In genomic region chr2:237896507-237896892, GRCh38 we compare ENCODE assay signal across 14 cellular contexts. TPM values are rescaled to one million over a fixed set of nuclear protein-coding genes. Genes with fewer than 3 reads are reported as not detected.
DNase-seq lines count a peak whose midpoint lies in the region; ATAC-seq, FAIRE-seq and TF ChIP-seq lines count a peak whose summit lies in the region.
"Had no signal": no experiment of that assay in that cellular context is flagged by ENCODE, and none has a peak within 500 bp of the region (broad histone marks: within the 10 kb centered on the region; RNA-seq: fewer than 3 reads in every experiment).

No MANE protein-coding gene starts in this region.

- TF ChIP-seq POLR2A in body of pancreas (IDR thresholded peaks at IDR 0.05) (no peak), suprapubic skin (IDR thresholded peaks at IDR 0.05) (no peak)

- H2AFZ ChIP-seq in keratinocyte (ENCODE audit: control insufficient read depth, low read length): peak overlapping the region; percentile 90

- H3K9me1 ChIP-seq in keratinocyte (ENCODE audit: control insufficient read depth, extremely low read depth, insufficient read depth, low read length): no peaks in the 10 kb centered on the region

- H3K9me3 ChIP-seq in body of pancreas (no peaks in the 10 kb centered on the region), keratinocyte (ENCODE audit: control insufficient read depth, low read depth, low read length) (no peaks in the 10 kb centered on the region), suprapubic skin (no peaks in the 10 kb centered on the region)
- H3K9me3 ChIP-seq: Peyer's patch, upper lobe of left lung had no signal

- H3K4me3 ChIP-seq in body of pancreas (no peak overlapping the region), keratinocyte (ENCODE audit: control insufficient read depth in 2 of 3, extremely low read depth in 1 of 3, insufficient read depth in 2 of 3, low read depth in 1 of 3, low read length in 3 of 3) (peak overlapping the region in 1 of 3 experiments; percentile 15), suprapubic skin (no peak overlapping the region)
- H3K4me3 ChIP-seq: Peyer's patch, upper lobe of left lung had no signal

- dilution Hi-C loops in keratinocyte (cut with MboI; ENCODE audit: extremely low pct_ligation_motif_present, low sequenced_read_pairs): no loop called here

- H3K36me3 ChIP-seq in body of pancreas (replicated peaks in 1 of 2; ENCODE audit: insufficient read depth in 1 of 2, low read depth in 2 of 2) (no peaks in the 10 kb centered on the region), keratinocyte (ENCODE audit: control insufficient read depth in 2 of 2, extremely low read depth in 1 of 2, insufficient read depth in 2 of 2, low read length in 2 of 2) (no peaks in the 10 kb centered on the region), suprapubic skin (no peaks in the 10 kb centered on the region)
- H3K36me3 ChIP-seq: Peyer's patch, upper lobe of left lung had no signal

- FAIRE-seq in keratinocyte (lab: Jason Lieb, UNC): no peak

- H3K27ac ChIP-seq in body of pancreas: peak overlapping the region in 3 of 4 donors; percentile 25 to 72 (median 39)
- H3K27ac ChIP-seq in keratinocyte (ENCODE audit: control insufficient read depth, insufficient read depth, low read length): peak overlapping the region; percentile 43
- H3K27ac ChIP-seq in suprapubic skin: peak overlapping the region; percentile 24

- peak overlapping the region; percentile 50 for H3K9ac ChIP-seq in keratinocyte (ENCODE audit: control insufficient read depth, extremely low read depth, insufficient read depth, low read length)

- no peak for TF ChIP-seq CTCF in body of pancreas (IDR thresholded peaks at IDR 0.05)
- no peak for TF ChIP-seq CTCF in keratinocyte (optimal IDR thresholded peaks at IDR 0.05 in 1 of 3, IDR thresholded peaks at IDR 0.05 in 1 of 3, conservative IDR thresholded peaks at IDR 0.05 in 1 of 3; ENCODE audit: extremely low read depth in 1 of 3, insufficient read depth in 2 of 3, low read length in 3 of 3)
- TF ChIP-seq CTCF in suprapubic skin (IDR thresholded peaks at IDR 0.05): no peak

- peak overlapping the region; percentile 73 for H3K4me2 ChIP-seq in keratinocyte (ENCODE audit: control insufficient read depth, extremely low read depth, insufficient read depth, low read depth, low read length)

- H3K27me3 ChIP-seq in body of pancreas (no peaks in the 10 kb centered on the region), keratinocyte (ENCODE audit: control insufficient read depth, extremely low read depth, insufficient read depth, low read length) (no peaks in the 10 kb centered on the region), suprapubic skin (no peaks in the 10 kb centered on the region)
- H3K27me3 ChIP-seq: Peyer's patch, upper lobe of left lung had no signal

- no peak for TF ChIP-seq EP300 in suprapubic skin (IDR thresholded peaks at IDR 0.05)

- ATAC-seq in body of pancreas (no peak), HG03025 (IDR thresholded peaks at IDR 0.05; ENCODE audit: low FRiP score, unreplicated experiment) (no peak)

- H3K79me2 ChIP-seq in keratinocyte (ENCODE audit: control insufficient read depth, insufficient read depth, low read length): no peaks in the 10 kb centered on the region

- peak; percentile 6 for DNase-seq in activated effector memory CD4-positive, alpha-beta T cell treated with anti-CD3 and anti-CD28 coated beads, Interleukin-2, amount 50 U/mL, for 16 hours
- DNase-seq in activated effector memory CD4-positive, alpha-beta T cell treated with Interleukin-2 at 50 U/mL for 16 hours: no peak
- DNase-seq in body of pancreas (no peak), keratinocyte (ENCODE audit: low read depth, low spot score) (no peak), suprapubic skin (ENCODE audit: low spot score in 2 of 2) (no peak), NCI-H1436 treated with DMSO at 0.1 percent for 48 hours (lab: John Stamatoyannopoulos, UW) (no peak), NCI-H510A treated with DMSO at 0.1 percent for 48 hours (lab: John Stamatoyannopoulos, UW) (no peak)
- DNase-seq: activated T-cell treated with anti-CD3 and anti-CD28 coated beads, Interleukin-2, amount 50 U/mL, for 48 hours; DND-41; retina had no signal

- no peaks in the 10 kb centered on the region for H4K20me1 ChIP-seq in keratinocyte (ENCODE audit: control insufficient read depth, extremely low read depth, insufficient read depth, low read length)

- 84 to 95% methylated on average over 7 of the region's 7 CpGs for WGBS in body of pancreas, 2 donors
- WGBS in suprapubic skin: 51% methylated on average over 6 of the region's 7 CpGs

- H3K4me1 ChIP-seq in body of pancreas (peaks cover 63% of the 10 kb centered on the region), keratinocyte (ENCODE audit: control insufficient read depth, extremely low read depth, insufficient read depth, low read length) (peaks cover 27% of the 10 kb centered on the region), suprapubic skin (peaks cover 46% of the 10 kb centered on the region)

- intact Hi-C loops in body of pancreas (cut with DNase I): no loop called here

RNA-seq across cellular contexts. Expression of gene RAMP1, which starts 37.1 kb away (rescaled TPM):
- 10 to 100 TPM; 74.2 to 85.4 TPM for total RNA-seq in body of pancreas
- 0.37 to 2.0 TPM (median 0.69 TPM) in 3 replicates for polyA plus RNA-seq in keratinocyte
- not detected for polyA plus RNA-seq in keratinocyte (2011; ENCODE audit: low read depth)
- polyA plus RNA-seq in keratinocyte (2011; cell fraction: cytosol; rRNA removed): 0.23 and 1.3 TPM in 2 replicates
- 0.18 and 0.45 TPM in 2 replicates for polyA plus RNA-seq in keratinocyte (2011; cell fraction: nucleus; rRNA removed)
- 0.64 and 0.83 TPM in 2 replicates for polyA plus RNA-seq in keratinocyte (2012; ENCODE audit: low replicate concordance)
- polyA minus RNA-seq in keratinocyte: not detected in 3 replicates
- 3.5 TPM for polyA minus RNA-seq in keratinocyte (2011; cell fraction: cytosol; rRNA and poly(A)+ RNA removed)
- 0.78 TPM in 1 of 2 replicates, not detected in the other for polyA minus RNA-seq in keratinocyte (2011; cell fraction: nucleus; rRNA and poly(A)+ RNA removed)
- total RNA-seq in suprapubic skin: 10 to 100 TPM in 3 of 4 donors, 1 to 10 TPM in 1; 10.0 to 16.1 (median 11.2) TPM
- total RNA-seq: lung microvascular endothelial cell had no signal

Comparison
In these comparisons a context has a peak if more than half of its experiments do, and no peak if none do; other contexts are left out.
1. RNA of gene RAMP1, which starts 37.1 kb away (total RNA-seq): 74.2 to 85.4 TPM in body of pancreas; 10.0 to 16.1 TPM in suprapubic skin; every median in the first group is over 4 times any median in the second.
2. Peak in every context shown above with its lines, with median percentiles within 50 percentile points of each other: H3K27ac ChIP-seq.